In the genomic region with DNA sequence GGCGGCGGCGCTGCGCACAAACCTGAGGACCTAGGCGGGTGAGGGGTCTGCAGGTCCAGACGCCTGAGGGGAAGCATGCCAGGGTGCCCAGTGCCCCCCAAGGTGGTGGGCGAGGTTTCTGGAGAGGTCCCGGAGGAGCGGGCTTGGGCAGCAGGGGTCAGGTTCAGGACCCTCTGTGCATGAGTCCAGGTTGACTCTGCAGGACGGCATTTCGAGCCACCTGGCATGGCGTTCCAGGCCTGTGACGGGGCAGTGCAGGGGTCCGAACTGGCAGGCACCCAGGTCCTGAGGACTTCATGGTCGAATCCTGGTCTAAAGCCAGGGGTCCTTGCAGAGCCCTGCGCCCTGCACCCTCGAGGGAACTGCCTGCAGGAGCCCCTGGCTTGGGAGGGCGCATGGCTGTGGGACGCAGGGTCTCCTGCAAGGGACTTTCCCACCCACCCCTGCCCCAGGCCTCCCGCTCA, we compare ENCODE assay signal across 11 cellular contexts. TPM values are rescaled to one million over a fixed set of nuclear protein-coding genes. Genes with fewer than 3 reads are reported as not detected.
DNase-seq lines count a peak whose midpoint lies in the region; ATAC-seq and TF ChIP-seq lines count a peak whose summit lies in the region.
"Had no signal": no experiment of that assay in that cellular context is flagged by ENCODE, and none has a peak within 500 bp of the region (broad histone marks: within the 10 kb centered on the region; RNA-seq: fewer than 3 reads in every experiment).

No MANE protein-coding gene starts in this region.

- intact Hi-C loops in CD14-positive monocyte (cut with micrococcal nuclease) (loop anchor here (10.0 kb wide), 2 partner anchors 62 to 198 kb away; partner anchors contain the start of genes DCXR (in 1 of the 2) and RAC3 (in 1 of the 2)), psoas muscle (cut with DNase I) (loop anchor here in 1 of 2 donors (1.0 kb wide), 1 partner anchor 61 kb away; no protein-coding TSS in a partner anchor)

- no peaks in the 10 kb centered on the region for H3K9me3 ChIP-seq in psoas muscle

- H3K27ac Mint-ChIP-seq in CD14-positive monocyte = peak overlapping the region in 5 of 7 donors; percentile 46 to 81 (median 70)

- peaks cover 49% of the 10 kb centered on the region for H3K4me1 Mint-ChIP-seq in CD14-positive monocyte

- DNase-seq in CD14-positive monocyte (ENCODE audit: low spot score) = no peak
- no peak for DNase-seq in RWPE1 (ENCODE audit: low spot score)
- no peak for DNase-seq in foreskin fibroblast
- DNase-seq in psoas muscle = no peak
- no peak for DNase-seq in NCI-H1436 (lab: John Stamatoyannopoulos, UW)
- no peak for DNase-seq in KG1 (lab: John Stamatoyannopoulos, UW)
- DNase-seq: activated T-cell treated with anti-CD3 and anti-CD28 coated beads for 4 hours, NCI-H187 had no signal

- H3K27ac ChIP-seq in RWPE1 (peak overlapping the region; percentile 99), psoas muscle (peak overlapping the region; percentile 77)
- H3K27ac ChIP-seq: SK-N-MC had no signal

- POLR2A ChIA-PET in RWPE1 (lab: Yijun Ruan, JAX; ENCODE audit: low non-redundant PET) = no interaction called here

- no peak for TF ChIP-seq CTCF in CD14-positive monocyte (IDR thresholded peaks at IDR 0.05)
- no peak for TF ChIP-seq CTCF in RWPE1 (conservative IDR thresholded peaks at IDR 0.05; ENCODE audit: low read depth)
- TF ChIP-seq CTCF in foreskin fibroblast (IDR thresholded peaks at IDR 0.05; ENCODE audit: low read depth, low read length) = no peak
- TF ChIP-seq CTCF in psoas muscle (IDR thresholded peaks at IDR 0.05) = no peak

- CTCF ChIA-PET in RWPE1 (lab: Yijun Ruan, JAX) = interaction anchor here (1.2 to 1.7 kb wide), 2 partner anchors 9 to 11 kb away, joined by 4 read pairs; no protein-coding TSS in a partner anchor

- ATAC-seq in psoas muscle (no peak), GM18858 (IDR thresholded peaks at IDR 0.05; ENCODE audit: unreplicated experiment) (no peak), GM21619 (IDR thresholded peaks at IDR 0.05; ENCODE audit: unreplicated experiment) (no peak)

- H3K4me3 Mint-ChIP-seq in CD14-positive monocyte = peak overlapping the region; percentile 67 to 99

- peaks cover 0 to 8% of the 10 kb centered on the region in 2 donors for H3K36me3 ChIP-seq in psoas muscle (ENCODE audit: insufficient read depth in 1 of 2, low read depth in 1 of 2)

- WGBS in psoas muscle, 3 donors = 52 to 72% (median 61%) methylated on average over 20 of the region's 20 CpGs

- peaks cover 64% of the 10 kb centered on the region for H3K4me1 ChIP-seq in psoas muscle

- H3K4me3 ChIP-seq in foreskin fibroblast (ENCODE audit: low read depth in 1 of 2, low read length in 2 of 2) = peak overlapping the region; percentile 76 to 78
- peak overlapping the region; percentile 75 for H3K4me3 ChIP-seq in psoas muscle
- H3K4me3 ChIP-seq: SK-N-MC had no signal

- no peaks in the 10 kb centered on the region for H3K27me3 ChIP-seq in psoas muscle (ENCODE audit: insufficient read depth in 3 of 3, low read length in 2 of 3)

- H3K9me3 Mint-ChIP-seq in CD14-positive monocyte = no peaks in the 10 kb centered on the region

- no peaks in the 10 kb centered on the region for H3K27me3 Mint-ChIP-seq in CD14-positive monocyte (ENCODE audit: low read depth in 3 of 3)

- H3K36me3 Mint-ChIP-seq in CD14-positive monocyte = peaks cover 6 to 37% of the 10 kb centered on the region in 2 donors

RNA-seq across cellular contexts. Expression of gene SLC16A3, which starts 3.5 kb away (rescaled TPM):
- polyA plus RNA-seq in CD14-positive monocyte = 10 to 100 TPM; 26.3 to 35.3 TPM
- 100 to 1,000 TPM in 2 of 4 donors, 10 to 100 TPM in 2; 18.6 to 182 (median 70.1) TPM for total RNA-seq in psoas muscle
- polyA plus RNA-seq in psoas muscle = 100 to 1,000 TPM; 102 to 263 (median 128) TPM

RNA-seq across cellular contexts. Expression of gene CCDC57, which starts 19.7 kb away (rescaled TPM):
- 10 to 100 TPM; 17.1 to 20.1 TPM for polyA plus RNA-seq in CD14-positive monocyte
- 10 to 100 TPM; 10.2 to 15.3 (median 12.4) TPM for total RNA-seq in psoas muscle
- 10 to 100 TPM in 1 of 3 donors, 1 to 10 TPM in 2; 7.2 to 11.1 (median 8.6) TPM for polyA plus RNA-seq in psoas muscle

RNA-seq across cellular contexts. Expression of gene CSNK1D, which starts 41.1 kb away (rescaled TPM):
- polyA plus RNA-seq in CD14-positive monocyte (10 to 100 TPM; 47.0 to 60.9 TPM), psoas muscle (100 to 1,000 TPM in 1 of 3 donors, 10 to 100 TPM in 2; 74.3 to 124 (median 92.7) TPM)
- total RNA-seq in psoas muscle = 100 to 1,000 TPM in 3 of 4 donors, 10 to 100 TPM in 1; 73.5 to 139 (median 116) TPM
